ENCODE assay signal across 18 cellular contexts in the genomic region with DNA sequence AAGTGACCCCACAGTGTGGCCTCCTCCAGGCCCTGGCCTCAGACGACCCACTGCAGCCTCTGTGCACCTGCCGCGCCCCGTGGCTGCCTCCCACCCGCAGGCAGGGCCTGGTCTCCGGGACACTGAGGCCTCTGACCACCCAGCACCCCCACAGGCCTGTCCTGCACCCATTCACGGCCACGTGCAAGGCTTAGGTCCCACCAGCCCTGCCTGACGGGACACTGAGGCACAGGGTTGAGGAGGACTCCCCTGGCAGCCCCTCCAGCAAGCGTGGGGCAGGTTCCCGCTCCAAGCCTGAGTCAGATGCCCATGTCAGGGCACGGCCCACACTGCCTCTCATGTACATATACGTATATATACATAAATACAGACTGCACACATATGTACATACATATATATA. TPM values are rescaled to one million over a fixed set of nuclear protein-coding genes. Genes with fewer than 3 reads are reported as not detected.
DNase-seq lines count a peak whose midpoint lies in the region; ATAC-seq and TF ChIP-seq lines count a peak whose summit lies in the region.
"Had no signal": no experiment of that assay in that cellular context is flagged by ENCODE, and none has a peak within 500 bp of the region (broad histone marks: within the 10 kb centered on the region; RNA-seq: fewer than 3 reads in every experiment).

No MANE protein-coding gene starts in this region.

- H3K4me3 ChIP-seq in BLaER1 (no peak overlapping the region), H7 (ENCODE audit: insufficient read depth, low read depth, low read length) (no peak overlapping the region), coronary artery (no peak overlapping the region), esophagus muscularis mucosa (no peak overlapping the region)
- H3K4me3 ChIP-seq: A549 had no signal

- peak overlapping the region; percentile 33; the same call in 1 of the 2 replicates for H3K27ac ChIP-seq in BLaER1
- no peak overlapping the region for H3K27ac ChIP-seq in coronary artery
- no peak overlapping the region for H3K27ac ChIP-seq in esophagus muscularis mucosa (replicated peaks in 1 of 4)
- H3K27ac ChIP-seq: A549, C4-2B had no signal

- DNase-seq in H7: peak; percentile 45
- DNase-seq in coronary artery (ENCODE audit: low spot score): peak; percentile 53
- peak; percentile 62 for DNase-seq in posterior vena cava (ENCODE audit: low spot score)
- DNase-seq in esophagus muscularis mucosa (ENCODE audit: extremely low spot score): no peak
- DNase-seq: DMS 273 treated with DMSO at 0.1 percent for 48 hours; HFFc6; Karpas-422; MM.1S; NCI-H1105 treated with DMSO at 0.1 percent for 48 hours; NCI-H187 treated with DMSO at 0.1 percent for 48 hours; NCI-H69; NK-92 treated with Interleukin-12 subunit alpha and Interleukin-12 subunit beta, amount 100 ng/mL, for 24 hours; SIG-M5 had no signal

- peaks cover 100% of the 10 kb centered on the region for H3K36me3 ChIP-seq in BLaER1
- peaks cover 7% of the 10 kb centered on the region for H3K36me3 ChIP-seq in H7 (replicated peaks; ENCODE audit: control insufficient read depth, insufficient read depth, low read length)
- peaks cover 71 to 100% (median 100%) of the 10 kb centered on the region in 4 donors for H3K36me3 ChIP-seq in esophagus muscularis mucosa

- TF ChIP-seq EP300 in esophagus muscularis mucosa (IDR thresholded peaks at IDR 0.05): no peak

- no peaks in the 10 kb centered on the region for H3K9me3 ChIP-seq in BLaER1
- H3K9me3 ChIP-seq in esophagus muscularis mucosa: no peaks in the 10 kb centered on the region
- H3K9me3 ChIP-seq: A549 had no signal

- WGBS in esophagus muscularis mucosa: 82% methylated on average over 13 of the region's 13 CpGs

- 0 out of 2 replicates have a peak overlapping the region, but pooled peaks have one; percentile 41 for H3K9ac ChIP-seq in BLaER1

- TF ChIP-seq CTCF in coronary artery (IDR thresholded peaks at IDR 0.05) (no peak), esophagus muscularis mucosa (IDR thresholded peaks at IDR 0.05) (no peak)

- peaks cover 21% of the 10 kb centered on the region for H3K4me1 ChIP-seq in BLaER1
- peaks cover 0 to 9% (median 0%) of the 10 kb centered on the region in 4 donors for H3K4me1 ChIP-seq in esophagus muscularis mucosa

- H3K4me2 ChIP-seq in BLaER1: no peak overlapping the region; the same call in 1 of the 2 replicates
- H3K4me2 ChIP-seq: A549 had no signal

- TF ChIP-seq POLR2A in esophagus muscularis mucosa (IDR thresholded peaks at IDR 0.05; ENCODE audit: low read depth): no peak

- ATAC-seq in HG02763 (IDR thresholded peaks at IDR 0.05; ENCODE audit: unreplicated experiment) (no peak), HG03097 (IDR thresholded peaks at IDR 0.05; ENCODE audit: low FRiP score, unreplicated experiment) (no peak)

- H3K27me3 ChIP-seq in BLaER1 (no peaks in the 10 kb centered on the region), H7 (ENCODE audit: control insufficient read depth, insufficient read depth, low read length) (no peaks in the 10 kb centered on the region), esophagus muscularis mucosa (no peaks in the 10 kb centered on the region)

- intact Hi-C loops in posterior vena cava (cut with DNase I): no loop called here
- intact Hi-C loops in esophagus muscularis mucosa (cut with DNase I): no loop called here

- peaks cover 97% of the 10 kb centered on the region for H4K20me1 ChIP-seq in BLaER1

RNA-seq across cellular contexts. Expression of a gene that starts 23.5 kb away (rescaled TPM):
- total RNA-seq in H7 (2014; rRNA removed; shearing (Covaris generic)): 61.2 and 70.4 TPM in 2 replicates
- total RNA-seq in posterior vena cava (10 to 100 TPM; 16.2 to 17.3 TPM), esophagus muscularis mucosa (10 to 100 TPM; 15.4 to 23.7 (median 18.7) TPM)
